22 cellular contexts compared by ENCODE assay signal in the genomic region with DNA sequence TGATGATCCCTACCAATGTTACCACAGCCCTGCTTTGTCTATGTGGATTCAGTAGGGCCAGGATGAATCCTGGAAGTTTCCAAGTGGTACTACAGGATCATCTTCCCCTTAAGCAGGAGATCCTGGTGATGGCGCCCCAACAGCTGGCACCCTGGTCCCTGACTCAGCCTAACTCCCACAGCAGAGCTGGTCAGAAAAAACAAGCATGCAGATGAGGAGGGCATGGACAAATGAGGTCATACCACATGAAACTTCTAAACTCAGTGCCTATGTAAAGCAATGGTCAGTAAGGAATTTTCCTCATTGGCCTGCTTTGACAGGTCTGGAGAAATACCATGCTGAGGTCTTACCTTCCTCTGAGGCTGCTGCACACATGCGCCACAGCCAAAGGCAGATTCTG.
"Had no signal": no experiment of that assay in that cellular context is flagged by ENCODE, and none has a peak within 500 bp of the region (broad histone marks: within the 10 kb centered on the region; RNA-seq: fewer than 3 reads in every experiment).

No MANE protein-coding gene starts in this region.

- H3K27me3 ChIP-seq: colonic mucosa, esophagus muscularis mucosa, foreskin keratinocyte had no signal

- H3K36me3 ChIP-seq: colonic mucosa, esophagus muscularis mucosa had no signal

- H3K27ac ChIP-seq: colonic mucosa, esophagus muscularis mucosa, foreskin keratinocyte, skin epidermis had no signal

- H3K9me3 ChIP-seq: colonic mucosa, esophagus muscularis mucosa had no signal

- H3K4me3 ChIP-seq: colonic mucosa, esophagus muscularis mucosa, skin epidermis had no signal

- DNase-seq: activated CD4-positive, alpha-beta memory T cell treated with anti-CD3 and anti-CD28 coated beads for 36 hours; activated CD4-positive, alpha-beta T cell treated with anti-CD3 and anti-CD28 coated beads for 36 hours; activated CD8-positive, alpha-beta memory T cell treated with anti-CD3 and anti-CD28 coated beads, Interleukin-2, amount 10 ng/mL, durations not matched to agents 7 days and 5 days; activated naive CD4-positive, alpha-beta T cell treated with anti-CD3 and anti-CD28 coated beads for 36 hours; activated naive CD8-positive, alpha-beta T cell treated with anti-CD3 and anti-CD28 coated beads, Interleukin-2, amount 50 U/mL, for 24 hours; activated T-cell treated with anti-CD3 and anti-CD28 coated beads, Interleukin-2, amount 50 U/mL, for 1 hour; central memory CD4-positive, alpha-beta T cell; colonic mucosa; foreskin keratinocyte; glutamatergic neuron; hypothalamus; kidney; left ventricle myocardium superior; mesenchymal stem cell; nucleus accumbens; stimulated activated CD4-positive, alpha-beta T cell treated with anti-CD3 and anti-CD28 coated beads, Interleukin-4, amount 100 ng/mL, for 24 hours; stimulated activated naive CD4-positive, alpha-beta T cell; substantia nigra; T-helper 17 cell; trophoblast cell had no signal

- H3K4me1 ChIP-seq: colonic mucosa, foreskin keratinocyte had no signal

- ATAC-seq: activated CD4-positive, alpha-beta T cell treated with anti-CD3 and anti-CD28 coated beads for 36 hours; activated CD8-positive, alpha-beta memory T cell treated with anti-CD3 and anti-CD28 coated beads, Interleukin-2, amount 10 ng/mL, durations not matched to agents 7 days and 5 days; activated naive CD8-positive, alpha-beta T cell treated with anti-CD3 and anti-CD28 coated beads, Interleukin-2, amount 50 U/mL, for 24 hours; foreskin keratinocyte; left ventricle myocardium superior; T-helper 17 cell had no signal
